Comparison of ENCODE assay signal across 13 cellular contexts in genomic region chr9:12680341-12680740, GRCh38. TPM values are rescaled to one million over a fixed set of nuclear protein-coding genes. Genes with fewer than 3 reads are reported as not detected.
DNase-seq lines count a peak whose midpoint lies in the region; ATAC-seq, FAIRE-seq and TF ChIP-seq lines count a peak whose summit lies in the region.
"Had no signal": no experiment of that assay in that cellular context is flagged by ENCODE, and none has a peak within 500 bp of the region (broad histone marks: within the 10 kb centered on the region; RNA-seq: fewer than 3 reads in every experiment).

No MANE protein-coding gene starts in this region.

- no peaks in the 10 kb centered on the region for H3K36me3 Mint-ChIP-seq in astrocyte (ENCODE audit: low read depth, unreplicated experiment)
- H3K36me3 Mint-ChIP-seq: brain had no signal

- CTCF ChIA-PET in mammary epithelial cell (lab: Charles Lee; ENCODE audit: low non-redundant PET): no interaction called here

- no peak for TF ChIP-seq POLR2A in breast epithelium (IDR thresholded peaks at IDR 0.05)

- H3K79me2 ChIP-seq in mammary epithelial cell (ENCODE audit: insufficient read depth, low read length): no peaks in the 10 kb centered on the region
- no peaks in the 10 kb centered on the region for H3K79me2 ChIP-seq in astrocyte (ENCODE audit: insufficient read depth, low read length)

- no peaks in the 10 kb centered on the region for H4K20me1 ChIP-seq in mammary epithelial cell (ENCODE audit: insufficient read depth, low read length)
- H4K20me1 ChIP-seq in astrocyte (ENCODE audit: insufficient read depth, low read length): no peaks in the 10 kb centered on the region

- no peaks in the 10 kb centered on the region for H3K9me3 ChIP-seq in mammary epithelial cell (replicated peaks; ENCODE audit: insufficient read depth, low read length)
- H3K9me3 ChIP-seq in breast epithelium: no peaks in the 10 kb centered on the region
- no peaks in the 10 kb centered on the region for H3K9me3 ChIP-seq in astrocyte (ENCODE audit: insufficient read depth, low read depth, low read length)

- H3K27ac Mint-ChIP-seq in astrocyte (ENCODE audit: unreplicated experiment): no peak overlapping the region
- H3K27ac Mint-ChIP-seq: activated CD4-positive, alpha-beta T cell treated with anti-CD3 and anti-CD28 coated beads, Interleukin-2, amount 10 ng/mL, durations not matched to agents 24 days and 14 days; activated T-helper 17 cell treated with anti-CD3 and anti-CD28 coated beads, Interleukin-2, amount 50 U/mL, for 72 hours had no signal

- H3K36me3 ChIP-seq in mammary epithelial cell (ENCODE audit: insufficient read depth, low read length) (no peaks in the 10 kb centered on the region), breast epithelium (no peaks in the 10 kb centered on the region), astrocyte (ENCODE audit: insufficient read depth, low read length) (no peaks in the 10 kb centered on the region)

- H3K4me1 Mint-ChIP-seq in astrocyte (ENCODE audit: low read depth, unreplicated experiment): peaks cover 24% of the 10 kb centered on the region
- H3K4me1 Mint-ChIP-seq: activated CD4-positive, alpha-beta T cell treated with anti-CD3 and anti-CD28 coated beads, Interleukin-2, amount 10 ng/mL, durations not matched to agents 24 days and 14 days; activated T-helper 17 cell treated with anti-CD3 and anti-CD28 coated beads, Interleukin-2, amount 50 U/mL, for 72 hours had no signal

- no peaks in the 10 kb centered on the region for H3K27me3 Mint-ChIP-seq in astrocyte (ENCODE audit: low read depth, unreplicated experiment)
- H3K27me3 Mint-ChIP-seq: activated CD4-positive, alpha-beta T cell treated with anti-CD3 and anti-CD28 coated beads, Interleukin-2, amount 10 ng/mL, durations not matched to agents 24 days and 14 days; activated T-helper 17 cell treated with anti-CD3 and anti-CD28 coated beads, Interleukin-2, amount 50 U/mL, for 72 hours; brain had no signal

- H3K27me3 ChIP-seq in mammary epithelial cell (ENCODE audit: insufficient read depth, low read length): no peaks in the 10 kb centered on the region
- no peaks in the 10 kb centered on the region for H3K27me3 ChIP-seq in breast epithelium
- H3K27me3 ChIP-seq in astrocyte (ENCODE audit: insufficient read depth, low read length): no peaks in the 10 kb centered on the region

- TF ChIP-seq CTCF in mammary epithelial cell (conservative IDR thresholded peaks at IDR 0.05 in 1 of 2, IDR thresholded peaks at IDR 0.05 in 1 of 2; ENCODE audit: extremely low read depth in 1 of 2, insufficient read depth in 1 of 2, low read depth in 1 of 2, low read length in 2 of 2) (no peak), breast epithelium (IDR thresholded peaks at IDR 0.05) (no peak), astrocyte (IDR thresholded peaks at IDR 0.05; ENCODE audit: insufficient read depth, low read depth, low read length) (no peak)

- no peak overlapping the region for H3K4me3 Mint-ChIP-seq in astrocyte (ENCODE audit: unreplicated experiment)
- H3K4me3 Mint-ChIP-seq: activated CD4-positive, alpha-beta T cell treated with anti-CD3 and anti-CD28 coated beads, Interleukin-2, amount 10 ng/mL, durations not matched to agents 24 days and 14 days; activated T-helper 17 cell treated with anti-CD3 and anti-CD28 coated beads, Interleukin-2, amount 50 U/mL, for 72 hours; brain had no signal

- in situ Hi-C loops in mammary epithelial cell (cut with MboI; ENCODE audit: low sequenced_read_pairs in 2 of 2): no loop called here

- H3K9ac ChIP-seq in mammary epithelial cell (ENCODE audit: insufficient read depth, low read length) (no peak overlapping the region), astrocyte (ENCODE audit: low read length) (no peak overlapping the region)

- DNase-seq in mammary epithelial cell (no peak), breast epithelium (ENCODE audit: low spot score in 2 of 2) (no peak), astrocyte (ENCODE audit: low read depth) (peak; percentile 60), iris pigment epithelial cell (ENCODE audit: low read depth) (peak; percentile 73), H4 (ENCODE audit: low spot score) (no peak), SHP77 treated with DMSO at 0.1 percent for 48 hours (lab: John Stamatoyannopoulos, UW) (no peak), NCI-H345 (lab: John Stamatoyannopoulos, UW) (no peak)
- DNase-seq: activated CD4-positive, alpha-beta T cell treated with anti-CD3 and anti-CD28 coated beads, Interleukin-2, amount 10 ng/mL, durations not matched to agents 24 days and 14 days; T-helper 2 cell had no signal

- no TSS peak for BruUV-seq in mammary epithelial cell (replicated peaks; lab: Mats Ljungman, UMichigan)

- H3K4me1 ChIP-seq in mammary epithelial cell (ENCODE audit: insufficient read depth, low read length): peaks cover 6% of the 10 kb centered on the region
- H3K4me1 ChIP-seq in breast epithelium: no peaks in the 10 kb centered on the region
- H3K4me1 ChIP-seq in astrocyte (ENCODE audit: insufficient read depth, low read length): peaks cover 11% of the 10 kb centered on the region

- intact Hi-C loops in mammary epithelial cell (cut with micrococcal nuclease): no loop called here
- intact Hi-C loops in breast epithelium (cut with DNase I; ENCODE audit: low total_unique reads): no loop called here

- dilution Hi-C loops in mammary epithelial cell (cut with HindIII; ENCODE audit: low sequenced_read_pairs): no loop called here

- H3K27ac ChIP-seq in mammary epithelial cell (ENCODE audit: insufficient read depth, low read depth, low read length) (no peak overlapping the region), breast epithelium (no peak overlapping the region), astrocyte (ENCODE audit: low read depth, low read length) (no peak overlapping the region)
- H3K27ac ChIP-seq: 22Rv1 had no signal

- H3K4me3 ChIP-seq in mammary epithelial cell (replicated peaks in 1 of 3; ENCODE audit: insufficient read depth in 1 of 3, low read depth in 2 of 3, low read length in 3 of 3) (no peak overlapping the region), breast epithelium (no peak overlapping the region), astrocyte (ENCODE audit: insufficient read depth, low read depth, low read length) (no peak overlapping the region)

- H2AFZ ChIP-seq in mammary epithelial cell (ENCODE audit: low read depth, low read length) (no peak overlapping the region), astrocyte (ENCODE audit: low read depth, low read length) (no peak overlapping the region)

- 0% methylated on average over 2 of the region's 2 CpGs for WGBS in mammary epithelial cell (ENCODE audit: low coverage, missing lambda C conversion rate)

- FAIRE-seq in astrocyte (lab: Jason Lieb, UNC): no peak

- no peaks in the 10 kb centered on the region for H3K9me3 Mint-ChIP-seq in astrocyte (ENCODE audit: unreplicated experiment)
- H3K9me3 Mint-ChIP-seq: activated CD4-positive, alpha-beta T cell treated with anti-CD3 and anti-CD28 coated beads, Interleukin-2, amount 10 ng/mL, durations not matched to agents 24 days and 14 days had no signal

- H3K4me2 ChIP-seq in mammary epithelial cell (ENCODE audit: insufficient read depth, low read depth, low read length): peak overlapping the region; percentile 28
- peak overlapping the region; percentile 12 for H3K4me2 ChIP-seq in astrocyte (ENCODE audit: low read length)

- ATAC-seq in HG03565 (IDR thresholded peaks at IDR 0.05; ENCODE audit: unreplicated experiment): no peak
- ATAC-seq: activated T-helper 17 cell treated with anti-CD3 and anti-CD28 coated beads, Interleukin-2, amount 50 U/mL, for 72 hours had no signal

RNA-seq across cellular contexts. Expression of gene TYRP1, which starts 12.8 kb away (rescaled TPM):
- total RNA-seq in mammary epithelial cell: not detected
- polyA plus RNA-seq in mammary epithelial cell: not detected
- not detected for polyA minus RNA-seq in mammary epithelial cell
- not detected for total RNA-seq in breast epithelium
- total RNA-seq in astrocyte: 0.26 and 0.73 TPM in 2 replicates
- total RNA-seq in H4 (2014; rRNA removed; shearing (Covaris generic)): 3.8 and 5.9 TPM in 2 replicates
- total RNA-seq: activated CD4-positive, alpha-beta T cell treated with anti-CD3 and anti-CD28 coated beads, Interleukin-2, amount 10 ng/mL, durations not matched to agents 24 days and 14 days; activated T-helper 17 cell treated with anti-CD3 and anti-CD28 coated beads, Interleukin-2, amount 50 U/mL, for 72 hours had no signal

Comparison
In these comparisons a context has a peak if more than half of its experiments do, and no peak if none do; other contexts are left out.
1. DNase-seq: peak in astrocyte (single experiment) and iris pigment epithelial cell (single experiment); none in mammary epithelial cell (single experiment), breast epithelium (0 of 2), H4 (single experiment), SHP77 treated with DMSO at 0.1 percent for 48 hours (single experiment) and NCI-H345 (single experiment).